28 cellular contexts compared by ENCODE assay signal in the genomic region with DNA sequence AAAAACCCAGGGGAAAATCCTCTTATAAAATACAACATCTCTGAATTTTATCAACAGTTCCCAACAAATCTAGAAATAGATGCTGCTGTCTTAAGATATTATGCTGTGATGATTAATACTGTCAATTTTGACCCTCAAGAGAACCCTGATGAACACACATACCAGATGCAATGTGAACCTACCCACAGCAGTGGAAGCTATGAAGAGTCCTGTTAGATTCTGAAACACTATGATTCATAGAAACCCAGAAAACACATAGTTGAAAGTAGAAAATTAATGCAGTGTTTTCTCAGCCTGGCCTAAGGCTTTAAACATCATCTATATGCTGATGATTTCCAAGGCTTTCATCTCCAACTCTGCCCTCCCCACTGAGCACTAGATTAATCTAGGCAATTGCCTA.
"Had no signal": no experiment of that assay in that cellular context is flagged by ENCODE, and none has a peak within 500 bp of the region (broad histone marks: within the 10 kb centered on the region; RNA-seq: fewer than 3 reads in every experiment).

No MANE protein-coding gene starts in this region.

- H3K9me3 ChIP-seq: ovary, psoas muscle, right lobe of liver, sigmoid colon, suprapubic skin, testis, tibial artery, transverse colon, upper lobe of right lung, uterus had no signal

- H3K9me3 Mint-ChIP-seq: natural killer cell; nephron; neural progenitor cell; stimulated activated memory B cell treated with anti-CD40 and anti-IgM and Interleukin-4, amounts not matched to agents 10 μg/mL and 1 μg/mL and 100 μg/mL, for 72 hours had no signal

- H3K4me3 ChIP-seq: neural progenitor cell, ovary, psoas muscle, right lobe of liver, sigmoid colon, suprapubic skin, testis, tibial artery, transverse colon, upper lobe of right lung, uterus had no signal

- H3K79me2 ChIP-seq: parathyroid adenoma had no signal

- H3K4me3 Mint-ChIP-seq: natural killer cell; nephron; neural progenitor cell; stimulated activated memory B cell treated with anti-CD40 and anti-IgM and Interleukin-4, amounts not matched to agents 10 μg/mL and 1 μg/mL and 100 μg/mL, for 72 hours; stimulated activated naive CD8-positive, alpha-beta T cell treated with anti-CD3 and anti-CD28 coated beads, Interleukin-15, amount 100 ng/mL, for 72 hours; type B pancreatic cell had no signal

- ATAC-seq: natural killer cell; psoas muscle; right cardiac atrium; right lobe of liver; stimulated activated naive CD8-positive, alpha-beta T cell treated with anti-CD3 and anti-CD28 coated beads, Interleukin-15, amount 100 ng/mL, for 72 hours; stimulated activated naive CD8-positive, alpha-beta T cell treated with anti-CD3 and anti-CD28 coated beads, Interleukin-15, Interleukin-2, amounts not matched to agents 100 U/mL and 50 U/mL, for 24 hours; upper lobe of right lung had no signal

- H3K36me3 Mint-ChIP-seq: natural killer cell; neural progenitor cell; stimulated activated memory B cell treated with anti-CD40 and anti-IgM and Interleukin-4, amounts not matched to agents 10 μg/mL and 1 μg/mL and 100 μg/mL, for 72 hours; type B pancreatic cell had no signal

- H3K4me1 ChIP-seq: neural progenitor cell, parathyroid adenoma, psoas muscle, right lobe of liver, sigmoid colon, suprapubic skin, testis, tibial artery, transverse colon, upper lobe of right lung, uterus had no signal

- DNase-seq: natural killer cell; occipital lobe; ovary; psoas muscle; right cardiac atrium; right lobe of liver; sigmoid colon; small intestine; stimulated activated CD4-positive, alpha-beta T cell treated with anti-CD3 and anti-CD28 coated beads, Interleukin-1b, Interleukin-23, amount 100 ng/mL, for 48 hours; stimulated activated CD4-positive, alpha-beta T cell treated with anti-CD3 and anti-CD28 coated beads, Interleukin-4, amount 100 ng/mL, for 1 hour; stimulated activated CD4-positive, alpha-beta T cell treated with anti-CD3 and anti-CD28 coated beads, Interleukin-4, amount 100 ng/mL, for 4 hours; stimulated activated CD8-positive, alpha-beta memory T cell treated with anti-CD3 and anti-CD28 coated beads, Interleukin-4, amount 100 ng/mL, for 48 hours; stimulated activated naive CD4-positive, alpha-beta T cell; stimulated activated naive CD8-positive, alpha-beta T cell treated with anti-CD3 and anti-CD28 coated beads, Interleukin-15, amount 100 ng/mL, for 72 hours; stimulated activated naive CD8-positive, alpha-beta T cell treated with anti-CD3 and anti-CD28 coated beads, Interleukin-15, Interleukin-2, amounts not matched to agents 100 U/mL and 50 U/mL, for 24 hours; substantia nigra; testis; tibial artery; transverse colon; upper lobe of right lung; uterus had no signal

- H3K27ac Mint-ChIP-seq: nephron; neural progenitor cell; stimulated activated memory B cell treated with anti-CD40 and anti-IgM and Interleukin-4, amounts not matched to agents 10 μg/mL and 1 μg/mL and 100 μg/mL, for 72 hours; stimulated activated naive CD8-positive, alpha-beta T cell treated with anti-CD3 and anti-CD28 coated beads, Interleukin-15, amount 100 ng/mL, for 72 hours; type B pancreatic cell had no signal

- H3K9ac ChIP-seq: neural progenitor cell, parathyroid adenoma had no signal

- H3K27me3 Mint-ChIP-seq: progenitor cell of endocrine pancreas; stimulated activated memory B cell treated with anti-CD40 and anti-IgM and Interleukin-4, amounts not matched to agents 10 μg/mL and 1 μg/mL and 100 μg/mL, for 72 hours; stimulated activated naive CD8-positive, alpha-beta T cell treated with anti-CD3 and anti-CD28 coated beads, Interleukin-15, amount 100 ng/mL, for 72 hours had no signal

- H3K4me2 ChIP-seq: neural progenitor cell had no signal

- H3K4me1 Mint-ChIP-seq: natural killer cell; nephron; stimulated activated memory B cell treated with anti-CD40 and anti-IgM and Interleukin-4, amounts not matched to agents 10 μg/mL and 1 μg/mL and 100 μg/mL, for 72 hours; stimulated activated naive CD8-positive, alpha-beta T cell treated with anti-CD3 and anti-CD28 coated beads, Interleukin-15, amount 100 ng/mL, for 72 hours had no signal

- H3K27me3 ChIP-seq: neural progenitor cell, ovary, right lobe of liver, sigmoid colon, suprapubic skin, testis, tibial artery, transverse colon, upper lobe of right lung, uterus had no signal

- H3K27ac ChIP-seq: neural progenitor cell, ovary, parathyroid adenoma, psoas muscle, right lobe of liver, sigmoid colon, suprapubic skin, testis, tibial artery, transverse colon, upper lobe of right lung, uterus had no signal

- H3K36me3 ChIP-seq: neural progenitor cell, ovary, right lobe of liver, sigmoid colon, suprapubic skin, tibial artery, transverse colon, upper lobe of right lung, uterus had no signal

- H2AFZ ChIP-seq: neural progenitor cell, parathyroid adenoma had no signal
